Comparison of ENCODE assay signal across 8 cellular contexts in the genomic region with DNA sequence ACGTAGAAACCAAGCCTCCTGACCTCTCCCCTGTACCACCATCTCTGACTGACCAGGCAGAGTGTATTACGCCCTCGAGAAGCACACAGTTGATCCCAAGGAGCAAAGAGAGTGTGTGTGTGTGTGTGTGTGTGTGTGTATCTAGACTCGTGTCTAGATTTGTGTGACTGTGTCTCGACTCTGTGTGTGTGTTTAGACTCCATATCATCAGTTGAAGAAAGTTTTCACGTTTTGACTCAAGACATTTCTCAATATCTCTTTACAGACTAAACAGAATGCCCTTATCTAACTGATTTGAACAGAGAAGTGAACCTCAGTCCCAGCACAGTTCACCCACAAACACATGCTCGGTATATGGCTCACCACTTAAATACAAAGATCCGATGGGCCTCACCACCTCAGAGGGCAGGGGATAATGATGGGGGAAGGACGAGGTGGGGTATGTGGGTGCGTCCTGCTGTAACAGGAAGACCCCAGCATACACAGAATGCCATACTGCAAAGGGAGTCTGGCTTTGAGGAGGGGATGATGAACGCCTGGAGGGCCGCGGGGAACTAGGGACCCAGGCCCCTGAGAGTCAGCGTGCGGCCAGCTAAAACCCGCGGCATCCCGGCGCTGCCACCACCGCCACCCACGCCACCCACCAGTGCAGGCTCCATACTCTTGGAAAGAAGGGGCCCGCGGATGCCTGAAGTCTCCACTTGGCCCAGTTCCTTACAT. TPM values are rescaled to one million over a fixed set of nuclear protein-coding genes. Genes with fewer than 3 reads are reported as not detected.
DNase-seq lines count a peak whose midpoint lies in the region; ATAC-seq and TF ChIP-seq lines count a peak whose summit lies in the region.

No MANE protein-coding gene starts in this region.

- WGBS in heart left ventricle, 4 donors: 14 to 27% (median 20%) methylated on average over 17 to 23 of the region's 23 CpGs

- H3K4me1 ChIP-seq in heart left ventricle: peaks cover 0 to 20% (median 10%) of the 10 kb centered on the region in 12 donors

- peaks cover 11% of the 10 kb centered on the region in 2 donors for H3K9me3 Mint-ChIP-seq in activated T-cell treated with anti-CD3 and anti-CD28 coated beads, Interleukin-2, amount 50 U/mL, for 72 hours

- DNase-seq in ELR (ENCODE audit: low read depth) (peak; percentile 44), KG1 (lab: John Stamatoyannopoulos, UW) (peak; percentile 12), heart left ventricle (no peak), pons (ENCODE audit: low spot score) (peak; percentile 8), NCI-H1417 treated with DMSO at 0.1 percent for 48 hours (lab: John Stamatoyannopoulos, UW) (no peak), NCI-H1436 treated with DMSO at 0.1 percent for 48 hours (lab: John Stamatoyannopoulos, UW) (no peak)
- peak; percentile 32 to 40 for DNase-seq in activated T-cell treated with anti-CD3 and anti-CD28 coated beads, Interleukin-2, amount 50 U/mL, for 72 hours

- peaks cover 0 to 27% (median 21%) of the 10 kb centered on the region in 9 donors for H3K36me3 ChIP-seq in heart left ventricle

- ATAC-seq in GM21367 (IDR thresholded peaks at IDR 0.05; ENCODE audit: unreplicated experiment): peak; percentile 2
- peak; percentile 50 to 62 for ATAC-seq in activated T-cell treated with anti-CD3 and anti-CD28 coated beads, Interleukin-2, amount 50 U/mL, for 72 hours (replicated peaks in 1 of 2)
- ATAC-seq in heart left ventricle: peak in 3 of 4 donors; percentile 27 to 35 (median 28)

- peak overlapping the region; percentile 13 for H3K27ac Mint-ChIP-seq in activated T-cell treated with anti-CD3 and anti-CD28 coated beads, Interleukin-2, amount 50 U/mL, for 72 hours

- H3K27me3 Mint-ChIP-seq in activated T-cell treated with anti-CD3 and anti-CD28 coated beads, Interleukin-2, amount 50 U/mL, for 72 hours (ENCODE audit: low read depth): no peaks in the 10 kb centered on the region

- H3K4me1 Mint-ChIP-seq in activated T-cell treated with anti-CD3 and anti-CD28 coated beads, Interleukin-2, amount 50 U/mL, for 72 hours (ENCODE audit: low read depth): peaks cover 40% of the 10 kb centered on the region

- peak overlapping the region; percentile 75 to 100 (median 87) for H3K4me3 ChIP-seq in heart left ventricle

- peaks cover 20 to 37% of the 10 kb centered on the region in 2 donors for H3K36me3 Mint-ChIP-seq in activated T-cell treated with anti-CD3 and anti-CD28 coated beads, Interleukin-2, amount 50 U/mL, for 72 hours (ENCODE audit: insufficient read depth in 2 of 2)

- no peaks in the 10 kb centered on the region for H3K27me3 ChIP-seq in heart left ventricle

- TF ChIP-seq POLR2A in heart left ventricle (IDR thresholded peaks at IDR 0.05): no peak

- TF ChIP-seq CTCF in heart left ventricle (IDR thresholded peaks at IDR 0.05): no peak

- H3K4me3 Mint-ChIP-seq in activated T-cell treated with anti-CD3 and anti-CD28 coated beads, Interleukin-2, amount 50 U/mL, for 72 hours: peak overlapping the region; percentile 99 to 100

- intact Hi-C loops in heart left ventricle (cut with DNase I): no loop called here

- H3K27ac ChIP-seq in heart left ventricle: peak overlapping the region in 9 of 12 donors; percentile 7 to 73 (median 70)

- peaks cover 0 to 6% (median 0%) of the 10 kb centered on the region in 12 donors for H3K9me3 ChIP-seq in heart left ventricle

RNA-seq across cellular contexts. Expression of a gene that starts 0.8 kb away (rescaled TPM):
- total RNA-seq in activated T-cell treated with anti-CD3 and anti-CD28 coated beads, Interleukin-2, amount 50 U/mL, for 72 hours: 10 to 100 TPM; 52.8 to 71.3 TPM
- 10 to 100 TPM in 7 of 9 donors, 1 to 10 TPM in 2; 8.4 to 25.9 (median 14.8) TPM for total RNA-seq in heart left ventricle
- 10 to 100 TPM in 1 of 2 donors, 1 to 10 TPM in 1; 4.2 to 11.2 TPM for polyA plus RNA-seq in heart left ventricle

RNA-seq across cellular contexts. Expression of a gene that starts 38.0 kb away (rescaled TPM):
- total RNA-seq in activated T-cell treated with anti-CD3 and anti-CD28 coated beads, Interleukin-2, amount 50 U/mL, for 72 hours: 10 to 100 TPM; 18.6 to 37.6 TPM
- total RNA-seq in heart left ventricle: 10 to 100 TPM in 7 of 9 donors, 1 to 10 TPM in 2; 9.0 to 20.6 (median 12.3) TPM
- 10 to 100 TPM in 1 of 2 donors, 1 to 10 TPM in 1; 4.5 to 22.7 TPM for polyA plus RNA-seq in heart left ventricle

Comparison
In these comparisons a context has a peak if more than half of its experiments do, and no peak if none do; other contexts are left out.
1. DNase-seq: peak in ELR (single experiment), KG1 (single experiment), activated T-cell treated with anti-CD3 and anti-CD28 coated beads, Interleukin-2, amount 50 U/mL, for 72 hours (2 of 2) and pons (single experiment); none in heart left ventricle (0 of 5), NCI-H1417 treated with DMSO at 0.1 percent for 48 hours (single experiment) and NCI-H1436 treated with DMSO at 0.1 percent for 48 hours (single experiment).
2. ATAC-seq: peak in every context shown above with its lines; median percentile 56 in activated T-cell treated with anti-CD3 and anti-CD28 coated beads, Interleukin-2, amount 50 U/mL, for 72 hours; 28 in heart left ventricle; 2 in GM21367.